ENCODE assay signal across 11 cellular contexts in genomic region chr10:18649364-18649959, GRCh38. TPM values are rescaled to one million over a fixed set of nuclear protein-coding genes. Genes with fewer than 3 reads are reported as not detected.
A peak's percentile ranks its signal among the peaks of the same experiment; 100 is the strongest.
DNase-seq lines count a peak whose midpoint lies in the region; ATAC-seq and TF ChIP-seq lines count a peak whose summit lies in the region.
"Had no signal": no experiment of that assay in that cellular context is flagged by ENCODE, and none has a peak within 500 bp of the region (broad histone marks: within the 10 kb centered on the region; RNA-seq: fewer than 3 reads in every experiment).

No MANE protein-coding gene starts in this region.

- H4K91ac ChIP-seq in trophoblast cell (ENCODE audit: low read depth, low read length): no peak overlapping the region

- H3K4me3 Mint-ChIP-seq in activated CD8-positive, alpha-beta memory T cell treated with anti-CD3 and anti-CD28 coated beads, Interleukin-2, amount 10 ng/mL, durations not matched to agents 7 days and 5 days: peak overlapping the region; percentile 89

- peak overlapping the region; percentile 96 for H3K27ac Mint-ChIP-seq in activated CD8-positive, alpha-beta memory T cell treated with anti-CD3 and anti-CD28 coated beads, Interleukin-2, amount 10 ng/mL, durations not matched to agents 7 days and 5 days

- peak overlapping the region; percentile 96 to 98; a peak in 3 of 4 replicates for H3K4me3 ChIP-seq in Panc1 (ENCODE audit: low read depth in 2 of 2, low read length in 2 of 2)
- H3K4me3 ChIP-seq in endocrine pancreas (ENCODE audit: control insufficient read depth, insufficient read depth, low read length): peak overlapping the region; percentile 97
- no peak overlapping the region for H3K4me3 ChIP-seq in trophoblast cell (ENCODE audit: low read depth, low read length)
- no peak overlapping the region for H3K4me3 ChIP-seq in tibial nerve

- no peak overlapping the region for H2BK12ac ChIP-seq in trophoblast cell (ENCODE audit: low read length)

- H3K9me3 ChIP-seq in Panc1 (ENCODE audit: control insufficient read depth, insufficient read depth, low read depth, low read length) (no peaks in the 10 kb centered on the region), endocrine pancreas (ENCODE audit: control insufficient read depth, low read length) (no peaks in the 10 kb centered on the region), trophoblast cell (ENCODE audit: insufficient read depth, low read depth, low read length) (no peaks in the 10 kb centered on the region), tibial nerve (no peaks in the 10 kb centered on the region)

- TF ChIP-seq CTCF in Panc1 (IDR thresholded peaks at IDR 0.05) (no peak), tibial nerve (IDR thresholded peaks at IDR 0.05) (no peak)

- H3K27me3 Mint-ChIP-seq in activated CD8-positive, alpha-beta memory T cell treated with anti-CD3 and anti-CD28 coated beads, Interleukin-2, amount 10 ng/mL, durations not matched to agents 7 days and 5 days: no peaks in the 10 kb centered on the region

- TF ChIP-seq POLR2A in tibial nerve (IDR thresholded peaks at IDR 0.05): no peak

- H3K27me3 ChIP-seq in Panc1 (ENCODE audit: control insufficient read depth, insufficient read depth, low read length) (no peaks in the 10 kb centered on the region), endocrine pancreas (ENCODE audit: control insufficient read depth, insufficient read depth, low read length) (no peaks in the 10 kb centered on the region), trophoblast cell (ENCODE audit: insufficient read depth, low read length) (no peaks in the 10 kb centered on the region), tibial nerve (no peaks in the 10 kb centered on the region)

- no peak overlapping the region for H3K9ac ChIP-seq in endocrine pancreas (ENCODE audit: control insufficient read depth, insufficient read depth, low read length)
- no peak overlapping the region for H3K9ac ChIP-seq in trophoblast cell (ENCODE audit: low read length)

- H3K4me1 ChIP-seq in Panc1 (ENCODE audit: control insufficient read depth, insufficient read depth, low read length) (peaks cover 5% of the 10 kb centered on the region; the same call in 1 of the 2 replicates), endocrine pancreas (ENCODE audit: control insufficient read depth, insufficient read depth, low read length) (peaks cover 24% of the 10 kb centered on the region), trophoblast cell (ENCODE audit: control insufficient read depth in 1 of 2, insufficient read depth in 2 of 2, low read length in 2 of 2) (no peaks in the 10 kb centered on the region), tibial nerve (peaks cover 0 to 35% (median 20%) of the 10 kb centered on the region in 4 donors)

- ATAC-seq in activated CD8-positive, alpha-beta memory T cell treated with anti-CD3 and anti-CD28 coated beads, Interleukin-2, amount 10 ng/mL, durations not matched to agents 7 days and 5 days: no peak
- ATAC-seq in Panc1: no peak

- CTCF ChIA-PET in activated CD8-positive, alpha-beta memory T cell treated with anti-CD3 and anti-CD28 coated beads, Interleukin-2, amount 10 ng/mL, durations not matched to agents 7 days and 5 days (lab: Charles Lee): interaction anchor here (1.3 kb wide), 2 partner anchors 10 to 14 kb away, joined by 4 read pairs; partner anchors contain the start of gene ARL5B
- CTCF ChIA-PET in Panc1 (lab: Charles Lee): no interaction called here

- no peaks in the 10 kb centered on the region for H3K9me3 Mint-ChIP-seq in activated CD8-positive, alpha-beta memory T cell treated with anti-CD3 and anti-CD28 coated beads, Interleukin-2, amount 10 ng/mL, durations not matched to agents 7 days and 5 days (ENCODE audit: low read depth)

- WGBS in trophoblast cell (ENCODE audit: extremely low coverage, insufficient coverage, insufficient read length): no CpG with 5 or more reads among the region's 7 CpGs
- 68 to 74% methylated on average over 7 of the region's 7 CpGs for WGBS in tibial nerve, 2 donors

- peaks cover 2% of the 10 kb centered on the region for H3K79me2 ChIP-seq in trophoblast cell (ENCODE audit: control insufficient read depth, insufficient read depth, low read length, poor library complexity)

- in situ Hi-C loops in Panc1 (cut with HindIII; ENCODE audit: low pct_unique_long_range_greater_than_20kb, low sequenced_read_pairs): no loop called here

- H2AFZ ChIP-seq in trophoblast cell (ENCODE audit: insufficient read depth, low read length, poor library complexity): no peak overlapping the region

- TF ChIP-seq EP300 in tibial nerve (IDR thresholded peaks at IDR 0.05): no peak

- H3K79me1 ChIP-seq in trophoblast cell (ENCODE audit: low read length): peaks cover 4% of the 10 kb centered on the region

- H3K14ac ChIP-seq in trophoblast cell (ENCODE audit: low read length): no peak overlapping the region

- no peak overlapping the region for H3K23ac ChIP-seq in trophoblast cell (ENCODE audit: low read length)

- H4K8ac ChIP-seq in trophoblast cell (ENCODE audit: low read depth, low read length): peak overlapping the region; percentile 28

- peak overlapping the region; percentile 33 for H2BK120ac ChIP-seq in trophoblast cell (ENCODE audit: insufficient read depth, low read length, poor library complexity)

- H3K18ac ChIP-seq in trophoblast cell (ENCODE audit: low read length): no peak overlapping the region

- BruUV-seq in Panc1 (replicated peaks; lab: Mats Ljungman, UMichigan): no TSS peak

- H3K36me3 Mint-ChIP-seq in activated CD8-positive, alpha-beta memory T cell treated with anti-CD3 and anti-CD28 coated beads, Interleukin-2, amount 10 ng/mL, durations not matched to agents 7 days and 5 days: peaks cover 27% of the 10 kb centered on the region

- no peak overlapping the region for H4K12ac ChIP-seq in trophoblast cell (ENCODE audit: low read depth, low read length)

- peak overlapping the region; percentile 17 for H3K4ac ChIP-seq in trophoblast cell (ENCODE audit: low read depth, low read length)

- DNase-seq in activated CD8-positive, alpha-beta memory T cell treated with anti-CD3 and anti-CD28 coated beads, Interleukin-2, amount 10 ng/mL, durations not matched to agents 7 days and 5 days: peak; percentile 43
- DNase-seq in activated CD8-positive, alpha-beta memory T cell treated with anti-CD3 and anti-CD28 coated beads for 24 hours: no peak
- DNase-seq in Panc1 (ENCODE audit: low read depth, low spot score) (no peak), trophoblast cell (no peak), NCI-H524 treated with DMSO at 0.1 percent for 48 hours (lab: John Stamatoyannopoulos, UW) (no peak), tibial nerve (ENCODE audit: low spot score in 2 of 2) (no peak), NCI-H1436 (lab: John Stamatoyannopoulos, UW) (no peak)
- DNase-seq: activated gamma-delta T cell, foreskin fibroblast, SIG-M5 had no signal

- intact Hi-C loops in Panc1 (cut with micrococcal nuclease; ENCODE audit: unreplicated experiment): no loop called here

- no peak overlapping the region for H2BK5ac ChIP-seq in trophoblast cell (ENCODE audit: low read depth, low read length, poor library complexity)

- peaks cover 35% of the 10 kb centered on the region for H3K4me1 Mint-ChIP-seq in activated CD8-positive, alpha-beta memory T cell treated with anti-CD3 and anti-CD28 coated beads, Interleukin-2, amount 10 ng/mL, durations not matched to agents 7 days and 5 days

- peak overlapping the region; percentile 89; the same call in 1 of the 2 replicates for H3K27ac ChIP-seq in Panc1 (ENCODE audit: low read length)
- H3K27ac ChIP-seq in trophoblast cell (ENCODE audit: low read depth, low read length): no peak overlapping the region
- H3K27ac ChIP-seq in tibial nerve: no peak overlapping the region

- H3K36me3 ChIP-seq in Panc1 (ENCODE audit: control insufficient read depth, insufficient read depth, low read length): peaks cover 5% of the 10 kb centered on the region; the same call in 1 of the 2 replicates
- H3K36me3 ChIP-seq in endocrine pancreas (ENCODE audit: control insufficient read depth, insufficient read depth, low read length): no peaks in the 10 kb centered on the region
- peaks cover 0 to 6% of the 10 kb centered on the region in 2 experiments for H3K36me3 ChIP-seq in trophoblast cell (ENCODE audit: control insufficient read depth in 1 of 2, insufficient read depth in 2 of 2, low read length in 2 of 2)
- H3K36me3 ChIP-seq in tibial nerve: peaks cover 0 to 24% (median 2%) of the 10 kb centered on the region in 3 donors

- H3K4me2 ChIP-seq in trophoblast cell (ENCODE audit: low read length): no peak overlapping the region

- no peak overlapping the region for H2AK5ac ChIP-seq in trophoblast cell (ENCODE audit: low read length)

- POLR2A ChIA-PET in Panc1 (lab: Charles Lee): no interaction called here

RNA-seq across cellular contexts. Expression of gene NSUN6, which starts 1.9 kb away (rescaled TPM):
- total RNA-seq in activated CD8-positive, alpha-beta memory T cell treated with anti-CD3 and anti-CD28 coated beads, Interleukin-2, amount 10 ng/mL, durations not matched to agents 7 days and 5 days: 10 to 100 TPM; 19.0 to 24.9 TPM
- 4.3 TPM for total RNA-seq in Panc1 (2021; ENCODE audit: unreplicated experiment)
- polyA plus RNA-seq in Panc1 (2012; ENCODE audit: insufficient read length): 2.4 TPM
- 6.7 and 6.8 TPM in 2 replicates for polyA plus RNA-seq in trophoblast cell (2013)
- total RNA-seq in tibial nerve: 10 to 100 TPM; 15.6 to 30.6 (median 24.7) TPM

RNA-seq across cellular contexts. Expression of gene ARL5B, which starts 9.8 kb away (rescaled TPM):
- 10 to 100 TPM; 10.6 to 12.2 TPM for total RNA-seq in activated CD8-positive, alpha-beta memory T cell treated with anti-CD3 and anti-CD28 coated beads, Interleukin-2, amount 10 ng/mL, durations not matched to agents 7 days and 5 days
- total RNA-seq in Panc1 (2021; ENCODE audit: unreplicated experiment) (12.2 TPM), tibial nerve (10 to 100 TPM in 1 of 4 donors, 1 to 10 TPM in 3; 9.4 to 11.1 (median 9.6) TPM)
- 4.0 TPM for polyA plus RNA-seq in Panc1 (2012; ENCODE audit: insufficient read length)
- 24.5 and 25.7 TPM in 2 replicates for polyA plus RNA-seq in trophoblast cell (2013)

Comparison
In these comparisons a context has a peak if more than half of its experiments do, and no peak if none do; other contexts are left out.
1. H3K4me3 ChIP-seq: peak in Panc1 (2 of 2) and endocrine pancreas (single experiment); none in trophoblast cell (single experiment) and tibial nerve (0 of 4).